Comparison of ENCODE assay signal across 10 cellular contexts in the genomic region with DNA sequence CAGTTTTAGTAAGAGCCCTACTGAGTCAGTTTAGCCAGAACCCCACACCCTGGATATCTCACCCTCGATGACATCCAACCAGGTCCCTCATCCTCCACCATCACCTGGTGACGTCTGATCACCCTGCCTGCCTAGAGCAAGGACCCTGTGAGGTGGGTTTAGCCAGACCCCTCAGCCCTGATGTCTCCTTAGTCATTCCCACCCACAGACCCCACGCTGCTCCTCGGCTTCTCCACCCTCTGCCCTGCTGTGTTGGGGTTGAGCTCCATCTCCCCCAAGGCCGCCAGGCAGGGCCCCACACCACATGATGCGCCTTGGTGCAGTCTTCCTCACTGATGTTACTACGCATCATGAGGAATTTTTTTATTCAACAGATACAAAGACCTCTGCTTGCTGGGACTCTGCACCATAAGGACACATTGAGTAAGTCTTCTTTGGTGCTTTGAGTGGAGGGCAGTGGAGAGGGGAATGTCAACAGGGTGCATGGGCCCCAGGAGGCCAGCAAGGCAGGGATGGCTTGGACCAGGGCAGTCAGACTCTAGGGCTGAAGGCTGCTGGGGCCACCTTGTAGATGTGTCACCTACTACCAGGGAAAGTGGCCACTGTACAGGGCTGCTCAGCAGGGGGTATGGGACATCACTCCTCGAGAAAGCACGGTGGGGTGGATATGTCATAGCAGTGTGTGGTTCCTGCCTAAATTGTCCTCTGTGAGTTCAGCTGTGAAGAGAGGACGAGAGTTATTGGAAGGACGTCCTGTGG. TPM values are rescaled to one million over a fixed set of nuclear protein-coding genes. Genes with fewer than 3 reads are reported as not detected.
DNase-seq lines count a peak whose midpoint lies in the region; ATAC-seq, FAIRE-seq and TF ChIP-seq lines count a peak whose summit lies in the region.
"Had no signal": no experiment of that assay in that cellular context is flagged by ENCODE, and none has a peak within 500 bp of the region (broad histone marks: within the 10 kb centered on the region; RNA-seq: fewer than 3 reads in every experiment).

No MANE protein-coding gene starts in this region.

- POLR2A ChIA-PET in naive thymus-derived CD8-positive, alpha-beta T cell (lab: Charles Lee) = interaction anchor here (0.7 to 8.4 kb wide), 6 partner anchors 8 to 82 kb away, joined by 3 to 128 read pairs (median 13); a partner anchor contains a TSS

- no peaks in the 10 kb centered on the region for H3K27me3 Mint-ChIP-seq in naive thymus-derived CD8-positive, alpha-beta T cell

- no peak for FAIRE-seq in GM12891 (lab: Jason Lieb, UNC)

- H3K4me3 ChIP-seq in dorsolateral prefrontal cortex = no peak overlapping the region
- H3K4me3 ChIP-seq in brain microvascular endothelial cell (ENCODE audit: low read depth, low read length) = no peak overlapping the region

- peak; percentile 62 for DNase-seq in Right ventricle myocardium inferior (ENCODE audit: missing footprints)
- DNase-seq in cardiac septum (ENCODE audit: low spot score) = no peak
- DNase-seq in dorsolateral prefrontal cortex = no peak
- peak in 1 of 10 donors; percentile 60 for DNase-seq in naive thymus-derived CD8-positive, alpha-beta T cell
- no peak for DNase-seq in GM19238 (ENCODE audit: insufficient read length, low spot score)
- no peak for DNase-seq in brain microvascular endothelial cell
- no peak for DNase-seq in GM12891 (ENCODE audit: insufficient read length, low spot score)
- DNase-seq: NCI-H1092 had no signal

- H3K27ac ChIP-seq in dorsolateral prefrontal cortex (peak overlapping the region in 35 of 59 donors; percentile 2 to 100 (median 99)), brain microvascular endothelial cell (no peak overlapping the region)

- H3K36me3 Mint-ChIP-seq in naive thymus-derived CD8-positive, alpha-beta T cell = peaks cover 0 to 2% (median 0%) of the 10 kb centered on the region in 3 donors

- TF ChIP-seq CTCF in dorsolateral prefrontal cortex (IDR thresholded peaks at IDR 0.05 in 54 of 56, conservative IDR thresholded peaks at IDR 0.05 in 2 of 56; ENCODE audit: low read depth in 1 of 56, partially characterized antibody in 56 of 56) (no peak), brain microvascular endothelial cell (IDR thresholded peaks at IDR 0.05; ENCODE audit: low read depth, low read length, missing control alignments) (no peak)

- ATAC-seq in Right ventricle myocardium inferior (no peak), GM19467 (IDR thresholded peaks at IDR 0.05; ENCODE audit: unreplicated experiment) (no peak)
- ATAC-seq in naive thymus-derived CD8-positive, alpha-beta T cell = no peak

- TF ChIP-seq POLR2A in GM12891 (IDR thresholded peaks at IDR 0.05; ENCODE audit: low read depth, low read length) = no peak

- in situ Hi-C loops in brain microvascular endothelial cell (cut with HindIII; ENCODE audit: low pct_ligation_motif_present, low sequenced_read_pairs) = no loop called here

- peak overlapping the region; percentile 81 to 99 (median 97) for H3K27ac Mint-ChIP-seq in naive thymus-derived CD8-positive, alpha-beta T cell

- H3K27me3 ChIP-seq in dorsolateral prefrontal cortex (peaks cover 0 to 8% (median 0%) of the 10 kb centered on the region in 45 donors), brain microvascular endothelial cell (replicated peaks) (peaks cover 4% of the 10 kb centered on the region)
- H3K27me3 ChIP-seq: Peyer's patch had no signal

- peak overlapping the region; percentile 55 to 92 (median 78) for H3K4me3 Mint-ChIP-seq in naive thymus-derived CD8-positive, alpha-beta T cell

- peaks cover 24 to 61% (median 52%) of the 10 kb centered on the region in 4 donors for H3K4me1 Mint-ChIP-seq in naive thymus-derived CD8-positive, alpha-beta T cell

- no peaks in the 10 kb centered on the region for H3K9me3 Mint-ChIP-seq in naive thymus-derived CD8-positive, alpha-beta T cell

- no peaks in the 10 kb centered on the region for H3K36me3 ChIP-seq in brain microvascular endothelial cell (replicated peaks)
- H3K36me3 ChIP-seq: Peyer's patch had no signal

- intact Hi-C loops in Right ventricle myocardium inferior (cut with DNase I) (no loop called here), cardiac septum (cut with DNase I) (loop anchor here (2.0 kb wide), 2 partner anchors 15 to 55 kb away; a partner anchor contains a TSS), dorsolateral prefrontal cortex (cut with DNase I) (loop anchor here in 1 of 2 donors (2.0 kb wide), 1 partner anchor 55 kb away; a partner anchor contains a TSS)

TF ChIP-seq in GM12891, 5 proteins besides CTCF, POLR2A, EP300 and RAD21:
- no peak for TF ChIP-seq PAX5 (IDR thresholded peaks at IDR 0.05; ENCODE audit: insufficient read depth, low read length, severe bottlenecking)
- no peak for TF ChIP-seq POU2F2 (IDR thresholded peaks at IDR 0.05; ENCODE audit: low read depth, low read length)
- no peak for TF ChIP-seq POLR2AphosphoS5 (IDR thresholded peaks at IDR 0.05; ENCODE audit: low read depth, low read length)
- TF ChIP-seq SPI1 (IDR thresholded peaks at IDR 0.05; ENCODE audit: low read depth, low read length) = no peak
- TF ChIP-seq TAF1 (IDR thresholded peaks at IDR 0.05; ENCODE audit: low read depth, low read length) = no peak

RNA-seq across cellular contexts. Expression of a gene that starts 1.6 kb away (rescaled TPM):
- total RNA-seq in Right ventricle myocardium inferior (12.7 TPM), cardiac septum (16.6 TPM), dorsolateral prefrontal cortex (10 to 100 TPM in 55 of 120 experiments, 1 to 10 TPM in 65; 6.6 to 16.0 (median 9.7) TPM)
- total RNA-seq in naive thymus-derived CD8-positive, alpha-beta T cell = 10 to 100 TPM; 11.0 to 12.3 TPM
- 1 to 10 TPM; 3.3 to 4.2 (median 3.4) TPM for polyA plus RNA-seq in naive thymus-derived CD8-positive, alpha-beta T cell
- polyA plus RNA-seq in GM12891 (2012; ENCODE audit: low read depth, missing spikeins) = 3.2 TPM

RNA-seq across cellular contexts. Expression of a gene that starts 14.2 kb away (rescaled TPM):
- total RNA-seq in Right ventricle myocardium inferior (1.6 TPM), cardiac septum (1.6 TPM), dorsolateral prefrontal cortex (10 to 100 TPM in 112 of 120 experiments, 1 to 10 TPM in 8; 6.4 to 80.4 (median 20.6) TPM)
- total RNA-seq in naive thymus-derived CD8-positive, alpha-beta T cell = 1 to 10 TPM; 2.6 to 2.8 TPM
- polyA plus RNA-seq in naive thymus-derived CD8-positive, alpha-beta T cell = under 1 TPM in 2 of 3 donors, not detected in 1; 0.16 to 0.22 TPM
- 0.15 TPM for polyA plus RNA-seq in GM12891 (2012; ENCODE audit: low read depth, missing spikeins)

RNA-seq across cellular contexts. Expression of a gene that starts 23.9 kb away (rescaled TPM):
- total RNA-seq in Right ventricle myocardium inferior = 162 TPM
- total RNA-seq in cardiac septum = 213 TPM
- total RNA-seq in dorsolateral prefrontal cortex = 100 to 1,000 TPM; 226 to 417 (median 315) TPM
- 100 to 1,000 TPM; 189 to 202 TPM for total RNA-seq in naive thymus-derived CD8-positive, alpha-beta T cell
- 100 to 1,000 TPM; 369 to 466 (median 374) TPM for polyA plus RNA-seq in naive thymus-derived CD8-positive, alpha-beta T cell
- 202 TPM for polyA plus RNA-seq in GM12891 (2012; ENCODE audit: low read depth, missing spikeins)

RNA-seq across cellular contexts. Expression of a gene that starts 43.9 kb away (rescaled TPM):
- total RNA-seq in Right ventricle myocardium inferior (275 TPM), cardiac septum (396 TPM), dorsolateral prefrontal cortex (10 to 100 TPM in 107 of 120 experiments, 1 to 10 TPM in 13; 5.6 to 40.5 (median 13.8) TPM)
- 100 to 1,000 TPM in 1 of 2 experiments, 10 to 100 TPM in 1; 99.3 to 102 TPM for total RNA-seq in naive thymus-derived CD8-positive, alpha-beta T cell
- polyA plus RNA-seq in naive thymus-derived CD8-positive, alpha-beta T cell = 1 to 10 TPM in 2 of 3 donors, under 1 TPM in 1; 0.56 to 4.9 (median 2.4) TPM
- 0.05 TPM for polyA plus RNA-seq in GM12891 (2012; ENCODE audit: low read depth, missing spikeins)

RNA-seq across cellular contexts. Expression of a gene that starts 54.9 kb away (rescaled TPM):
- total RNA-seq in Right ventricle myocardium inferior = 57.0 TPM
- 39.7 TPM for total RNA-seq in cardiac septum
- total RNA-seq in dorsolateral prefrontal cortex = 10 to 100 TPM; 31.4 to 79.7 (median 54.4) TPM
- 10 to 100 TPM; 61.9 to 64.8 TPM for total RNA-seq in naive thymus-derived CD8-positive, alpha-beta T cell
- 100 to 1,000 TPM in 2 of 3 donors, 10 to 100 TPM in 1; 96.9 to 130 (median 103) TPM for polyA plus RNA-seq in naive thymus-derived CD8-positive, alpha-beta T cell
- polyA plus RNA-seq in GM12891 (2012; ENCODE audit: low read depth, missing spikeins) = 46.6 TPM
